ENCODE assay signal across 11 cellular contexts in the genomic region with DNA sequence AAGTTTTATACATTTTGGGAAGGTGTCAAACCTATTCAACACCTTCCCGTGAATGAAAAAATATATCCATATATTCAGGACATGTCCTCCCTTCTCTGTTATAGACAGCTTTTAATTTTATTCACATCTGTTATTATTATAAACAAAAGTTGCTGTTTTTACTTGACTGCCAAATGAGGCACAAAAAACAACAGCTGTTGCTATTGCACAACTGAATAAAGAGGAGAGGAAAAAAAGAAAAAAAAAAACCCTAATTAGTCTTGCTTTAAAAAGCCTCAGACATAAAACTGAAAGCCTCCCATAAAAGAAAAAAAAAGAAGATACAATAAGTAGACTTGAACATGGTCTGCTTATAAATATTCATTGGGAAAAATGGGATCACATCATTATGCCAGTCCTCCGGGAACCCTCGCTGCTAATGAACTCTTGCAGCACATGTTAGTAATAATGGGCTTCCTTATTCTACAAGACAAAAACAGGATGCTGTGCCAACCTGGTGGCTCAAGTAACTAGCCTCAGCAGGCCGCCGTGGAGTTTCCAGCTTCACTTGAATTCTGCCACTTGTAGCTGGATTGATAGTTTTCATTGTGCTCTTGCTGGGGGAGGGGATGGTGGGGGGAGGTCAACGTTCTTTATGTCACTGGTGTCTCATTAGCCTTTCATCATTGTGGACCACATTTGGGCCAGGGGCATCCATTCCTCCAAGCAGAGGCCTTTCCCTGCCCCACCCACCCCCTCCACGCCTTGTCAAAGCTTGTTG.
DNase-seq lines count a peak whose midpoint lies in the region; ATAC-seq and TF ChIP-seq lines count a peak whose summit lies in the region.
"Had no signal": no experiment of that assay in that cellular context is flagged by ENCODE, and none has a peak within 500 bp of the region (broad histone marks: within the 10 kb centered on the region; RNA-seq: fewer than 3 reads in every experiment).

No MANE protein-coding gene starts in this region.

- dilution Hi-C loops in mammary epithelial cell (cut with HindIII; ENCODE audit: low sequenced_read_pairs), result no loop called here

- no peak overlapping the region for H3K9ac ChIP-seq in mammary epithelial cell (ENCODE audit: insufficient read depth, low read length)
- H3K9ac ChIP-seq in iPS-20b (ENCODE audit: low read depth, low read length), result no peak overlapping the region

- intact Hi-C loops in mammary epithelial cell (cut with micrococcal nuclease) (no loop called here), vagina (cut with DNase I) (no loop called here)

- CTCF ChIA-PET in mammary epithelial cell (lab: Charles Lee; ENCODE audit: low non-redundant PET), result interaction anchor here (0.6 kb wide), 1 partner anchor 75 kb away, joined by 4 read pairs; no protein-coding TSS in a partner anchor

- H3K4me1 ChIP-seq in mammary epithelial cell (ENCODE audit: insufficient read depth, low read length) (peaks cover 8% of the 10 kb centered on the region), iPS-20b (ENCODE audit: insufficient read depth, low read length) (peaks cover 33% of the 10 kb centered on the region), vagina (no peaks in the 10 kb centered on the region)
- H3K4me1 ChIP-seq: body of pancreas had no signal

- H3K36me3 ChIP-seq in mammary epithelial cell (ENCODE audit: insufficient read depth, low read length) (no peaks in the 10 kb centered on the region), iPS-20b (ENCODE audit: insufficient read depth, low read depth, low read length) (no peaks in the 10 kb centered on the region), vagina (no peaks in the 10 kb centered on the region)

- H3K4me2 ChIP-seq in mammary epithelial cell (ENCODE audit: insufficient read depth, low read depth, low read length), result no peak overlapping the region

- H3K27me3 ChIP-seq in mammary epithelial cell (ENCODE audit: insufficient read depth, low read length) (peaks cover 3% of the 10 kb centered on the region), iPS-20b (ENCODE audit: insufficient read depth, low read length) (no peaks in the 10 kb centered on the region), vagina (no peaks in the 10 kb centered on the region)
- H3K27me3 ChIP-seq: body of pancreas had no signal

- no peaks in the 10 kb centered on the region for H4K20me1 ChIP-seq in mammary epithelial cell (ENCODE audit: insufficient read depth, low read length)

- peak; percentile 4 for DNase-seq in NOMO-1 treated with DMSO at 0.1 percent for 48 hours (lab: John Stamatoyannopoulos, UW; ENCODE audit: unreplicated experiment)
- no peak for DNase-seq in NOMO-1 treated with dmso at 0.1 percent for 144 hours (lab: John Stamatoyannopoulos, UW; ENCODE audit: unreplicated experiment)
- DNase-seq in mammary epithelial cell, result peak; percentile 60
- no peak for DNase-seq in vagina (ENCODE audit: extremely low spot score in 2 of 2)
- no peak for DNase-seq in stimulated activated CD4-positive, alpha-beta T cell treated with anti-CD3 and anti-CD28 coated beads, Interleukin-12 subunit alpha, Interleukin-12 subunit beta, amount 100 ng/mL, for 4 hours
- DNase-seq: activated T-cell treated with anti-CD3 and anti-CD28 coated beads, Interleukin-2, amount 50 U/mL, for 72 hours; body of pancreas; NCI-H2029 had no signal

- in situ Hi-C loops in mammary epithelial cell (cut with MboI; ENCODE audit: low sequenced_read_pairs in 2 of 2), result no loop called here

- WGBS in mammary epithelial cell (ENCODE audit: low coverage, missing lambda C conversion rate), result 22% methylated on average over 5 of the region's 7 CpGs

- H3K9me3 ChIP-seq in mammary epithelial cell (replicated peaks; ENCODE audit: insufficient read depth, low read length) (no peaks in the 10 kb centered on the region), iPS-20b (ENCODE audit: insufficient read depth, low read depth, low read length) (no peaks in the 10 kb centered on the region), vagina (no peaks in the 10 kb centered on the region)
- H3K9me3 ChIP-seq: body of pancreas had no signal

- no peak for ATAC-seq in HG02571 (IDR thresholded peaks at IDR 0.05; ENCODE audit: unreplicated experiment)
- ATAC-seq in HG03097 (IDR thresholded peaks at IDR 0.05; ENCODE audit: low FRiP score, unreplicated experiment), result no peak
- ATAC-seq: activated T-cell treated with anti-CD3 and anti-CD28 coated beads, Interleukin-2, amount 50 U/mL, for 72 hours; body of pancreas had no signal

- no peak overlapping the region for H3K27ac ChIP-seq in mammary epithelial cell (ENCODE audit: insufficient read depth, low read depth, low read length)
- no peak overlapping the region for H3K27ac ChIP-seq in iPS-20b (ENCODE audit: low read length)
- H3K27ac ChIP-seq in vagina, result peak overlapping the region; percentile 52
- H3K27ac ChIP-seq: body of pancreas had no signal

- no peak for TF ChIP-seq POLR2A in vagina (IDR thresholded peaks at IDR 0.05)

- no peak overlapping the region for H2AFZ ChIP-seq in mammary epithelial cell (ENCODE audit: low read depth, low read length)

- TF ChIP-seq CTCF in mammary epithelial cell (conservative IDR thresholded peaks at IDR 0.05 in 1 of 2, IDR thresholded peaks at IDR 0.05 in 1 of 2; ENCODE audit: extremely low read depth in 1 of 2, insufficient read depth in 1 of 2, low read depth in 1 of 2, low read length in 2 of 2) (no peak), vagina (IDR thresholded peaks at IDR 0.05) (no peak)

- no peaks in the 10 kb centered on the region for H3K79me2 ChIP-seq in mammary epithelial cell (ENCODE audit: insufficient read depth, low read length)

- no TSS peak for BruUV-seq in mammary epithelial cell (replicated peaks; lab: Mats Ljungman, UMichigan)

- no peak overlapping the region for H3K4me3 ChIP-seq in mammary epithelial cell (replicated peaks in 1 of 3; ENCODE audit: insufficient read depth in 1 of 3, low read depth in 2 of 3, low read length in 3 of 3)
- peak overlapping the region; percentile 24; the same call in 1 of the 2 replicates for H3K4me3 ChIP-seq in iPS-20b (ENCODE audit: low read length)
- no peak overlapping the region for H3K4me3 ChIP-seq in vagina
- H3K4me3 ChIP-seq: body of pancreas had no signal

Comparison
In these comparisons a context has a peak if more than half of its experiments do, and no peak if none do; other contexts are left out.
1. DNase-seq: peak in NOMO-1 treated with DMSO at 0.1 percent for 48 hours (single experiment) and mammary epithelial cell (single experiment); none in NOMO-1 treated with dmso at 0.1 percent for 144 hours (single experiment), vagina (0 of 2) and stimulated activated CD4-positive, alpha-beta T cell treated with anti-CD3 and anti-CD28 coated beads, Interleukin-12 subunit alpha, Interleukin-12 subunit beta, amount 100 ng/mL, for 4 hours (single experiment).